ENCODE assay signal across 7 cellular contexts in genomic region chr10:5946419-5946775, GRCh38. TPM values are rescaled to one million over a fixed set of nuclear protein-coding genes. Genes with fewer than 3 reads are reported as not detected.
A peak's percentile ranks its signal among the peaks of the same experiment; 100 is the strongest.
DNase-seq lines count a peak whose midpoint lies in the region; ATAC-seq, FAIRE-seq and TF ChIP-seq lines count a peak whose summit lies in the region.
"Not testable (repeated sequence)": the region's sequence is repeated elsewhere in the genome, so short reads cannot be mapped to it uniquely, and the experiment has no call there.

No MANE protein-coding gene starts in this region.

- not testable (repeated sequence) for H3K79me2 ChIP-seq in H1 (ENCODE audit: control insufficient read depth in 1 of 2, insufficient read depth in 2 of 2, low read length in 2 of 2)

- not testable (repeated sequence) for H3K9me3 Mint-ChIP-seq in mesothelial cell of epicardium

- 94% methylated on average over 10 of the region's 10 CpGs; no CpG with 5 or more reads in 1 of the 2 experiments for WGBS in H1 (ENCODE audit: extremely low coverage in 1 of 2, insufficient coverage in 1 of 2, insufficient read length in 1 of 2, insufficient replicate concordance in 2 of 2, low coverage in 1 of 2, low lambda C conversion rate in 2 of 2, missing lambda C conversion rate in 1 of 2), 2 experiments
- 86 to 91% (median 89%) methylated on average over 10 of the region's 10 CpGs for WGBS in psoas muscle, 3 donors
- 87% methylated on average over 10 of the region's 10 CpGs for WGBS in suprapubic skin

- H3K27ac ChIP-seq in Peyer's patch (peak overlapping the region; percentile 59 to 86 (median 74)), angular gyrus (ENCODE audit: low read depth, low read length) (peak overlapping the region; percentile 51), right atrium auricular region (peak overlapping the region; percentile 85 to 87), psoas muscle (peak overlapping the region; percentile 77), suprapubic skin (peak overlapping the region; percentile 84)
- not testable (repeated sequence) for H3K27ac ChIP-seq in H1 (ENCODE audit: low read depth, low read length)

- H3K4me2 ChIP-seq in H1 (ENCODE audit: insufficient read depth in 1 of 2, low read depth in 2 of 2, low read length in 2 of 2) = not testable (repeated sequence)

- H4K20me1 ChIP-seq in H1 (replicated peaks in 1 of 2; ENCODE audit: control insufficient read depth in 1 of 2, insufficient read depth in 2 of 2, low read length in 2 of 2) = not testable (repeated sequence)

- peak overlapping the region; percentile 83 for H3K27ac Mint-ChIP-seq in mesothelial cell of epicardium

- not testable (repeated sequence) for TF ChIP-seq CTCF in Peyer's patch (IDR thresholded peaks at IDR 0.05); H1 (IDR thresholded peaks at IDR 0.05; ENCODE audit: control extremely low read depth in 1 of 3, insufficient read depth in 1 of 3, low read depth in 1 of 3, low read length in 3 of 3); right atrium auricular region (IDR thresholded peaks at IDR 0.05); mesothelial cell of epicardium (IDR thresholded peaks at IDR 0.05; ENCODE audit: unreplicated experiment); psoas muscle (IDR thresholded peaks at IDR 0.05); suprapubic skin (IDR thresholded peaks at IDR 0.05)

- not testable (repeated sequence) for H3K36me3 Mint-ChIP-seq in mesothelial cell of epicardium

- intact Hi-C loops in psoas muscle (cut with DNase I) = not testable (repeated sequence)

- H2BK20ac ChIP-seq in H1 (ENCODE audit: low read length) = 0 out of 2 replicates have a peak overlapping the region, but pooled peaks have one; percentile 34

- not testable (repeated sequence) for TF ChIP-seq EP300 in H1 (IDR thresholded peaks at IDR 0.05; ENCODE audit: borderline replicate concordance in 1 of 2, low read depth in 2 of 2, low read length in 2 of 2); suprapubic skin (IDR thresholded peaks at IDR 0.05)

- POLR2A ChIA-PET in H1 (lab: Charles Lee; ENCODE audit: partially characterized antibody) = interaction anchor here (0.6 to 1.2 kb wide), 2 partner anchors 9 to 40 kb away, joined by 3 read pairs; no protein-coding TSS in a partner anchor

- H3K23me2 ChIP-seq in H1 (ENCODE audit: low read depth, low read length) = not testable (repeated sequence)

- not testable (repeated sequence) for H3K27me3 Mint-ChIP-seq in mesothelial cell of epicardium (ENCODE audit: low read depth)

- H3K9me3 ChIP-seq in Peyer's patch; H1 (ENCODE audit: insufficient read depth in 2 of 2, low read depth in 1 of 2, low read length in 1 of 2); right atrium auricular region; psoas muscle; suprapubic skin: not testable (repeated sequence)

- not testable (repeated sequence) for TF ChIP-seq POLR2A in Peyer's patch (IDR thresholded peaks at IDR 0.05); H1 (IDR thresholded peaks at IDR 0.05; ENCODE audit: control extremely low read depth in 1 of 2, low read depth in 2 of 2, low read length in 2 of 2); suprapubic skin (IDR thresholded peaks at IDR 0.05)

- H2AK5ac ChIP-seq in H1 (ENCODE audit: low read depth, low read length) = 0 out of 2 replicates have a peak overlapping the region, but pooled peaks have one; percentile 26

- H3K4me1 ChIP-seq in Peyer's patch = peaks cover 0 to 33% (median 7%) of the 10 kb centered on the region in 4 donors
- H3K4me1 ChIP-seq in H1 (replicated peaks in 1 of 4; ENCODE audit: control insufficient read depth in 3 of 4, insufficient read depth in 4 of 4, low read length in 3 of 4) = peaks cover 0 to 14% (median 7%) of the 10 kb centered on the region in 4 experiments; a peak in 6 of 7 replicates
- H3K4me1 ChIP-seq in right atrium auricular region = peaks cover 0 to 68% of the 10 kb centered on the region in 2 donors
- H3K4me1 ChIP-seq in psoas muscle = peaks cover 31% of the 10 kb centered on the region
- peaks cover 60% of the 10 kb centered on the region for H3K4me1 ChIP-seq in suprapubic skin

- not testable (repeated sequence) for H2BK15ac ChIP-seq in H1 (ENCODE audit: low read length)

- H3K4me1 Mint-ChIP-seq in mesothelial cell of epicardium = peaks cover 24% of the 10 kb centered on the region

- H3K4me3 Mint-ChIP-seq in mesothelial cell of epicardium = not testable (repeated sequence)

- not testable (repeated sequence) for H3K23ac ChIP-seq in H1 (ENCODE audit: insufficient read length)

- H3K79me1 ChIP-seq in H1 (ENCODE audit: low read depth, low read length) = not testable (repeated sequence)

- TF ChIP-seq RAD21 in H1 (IDR thresholded peaks at IDR 0.05 in 1 of 2, conservative IDR thresholded peaks at IDR 0.05 in 1 of 2; ENCODE audit: low read depth in 2 of 2, low read length in 2 of 2) = not testable (repeated sequence)

- not testable (repeated sequence) for H3K4ac ChIP-seq in H1 (replicated peaks; ENCODE audit: insufficient read length, low read depth, low read length)

- H2BK120ac ChIP-seq in H1 (replicated peaks; ENCODE audit: low read depth, low read length) = not testable (repeated sequence)

- not testable (repeated sequence) for H4K5ac ChIP-seq in H1 (ENCODE audit: insufficient read length, low read depth, low read length)

- not testable (repeated sequence) for H3K14ac ChIP-seq in H1 (ENCODE audit: insufficient read length)

- H4K8ac ChIP-seq in H1 (ENCODE audit: extremely low read depth, insufficient read depth, low read length) = not testable (repeated sequence)

- not testable (repeated sequence) for H4K91ac ChIP-seq in H1 (replicated peaks; ENCODE audit: insufficient read length, low read length)

- H3K4me3 ChIP-seq in Peyer's patch; H1 (ENCODE audit: extremely low read depth in 1 of 4, insufficient read depth in 2 of 4, low read depth in 3 of 4, low read length in 4 of 4); right atrium auricular region; psoas muscle; suprapubic skin: not testable (repeated sequence)

- H3K36me3 ChIP-seq in Peyer's patch; H1 (ENCODE audit: control insufficient read depth in 2 of 4, insufficient read depth in 4 of 4, low read length in 3 of 4); right atrium auricular region; psoas muscle (ENCODE audit: insufficient read depth in 1 of 2, low read depth in 1 of 2); suprapubic skin: not testable (repeated sequence)

- not testable (repeated sequence) for H3K9ac ChIP-seq in H1 (replicated peaks in 1 of 4; ENCODE audit: extremely low read depth in 1 of 4, low read depth in 3 of 4, low read length in 3 of 4)

- ATAC-seq in psoas muscle = not testable (repeated sequence)

- not testable (repeated sequence) for H2BK5ac ChIP-seq in H1 (ENCODE audit: low read depth, low read length)

- CTCF ChIA-PET in H1 (lab: Charles Lee; ENCODE audit: partially characterized antibody) = interaction anchor here (0.9 to 1.9 kb wide), 2 partner anchors 17 to 140 kb away, joined by 3 to 7 read pairs; no protein-coding TSS in a partner anchor

- H2BK12ac ChIP-seq in H1 (ENCODE audit: low read depth, low read length) = 0 out of 2 replicates have a peak overlapping the region, but pooled peaks have one; percentile 43

- not testable (repeated sequence) for H3K27me3 ChIP-seq in Peyer's patch; H1 (replicated peaks in 1 of 4; ENCODE audit: control insufficient read depth in 3 of 4, extremely low read depth in 1 of 4, insufficient read depth in 3 of 4, low read length in 3 of 4); right atrium auricular region; psoas muscle (ENCODE audit: insufficient read depth in 3 of 3, low read length in 2 of 3); suprapubic skin

- H2AFZ ChIP-seq in H1 (ENCODE audit: low read length) = not testable (repeated sequence)

- not testable (repeated sequence) for DNase-seq in Peyer's patch; H1 (ENCODE audit: low read depth in 1 of 2, low spot score in 2 of 2); right atrium auricular region (ENCODE audit: low spot score); mesothelial cell of epicardium (ENCODE audit: low spot score in 2 of 2, unreplicated experiment in 2 of 2); suprapubic skin (ENCODE audit: low spot score in 2 of 2)
- DNase-seq in psoas muscle = peak in 1 of 2 donors; percentile 14

- not testable (repeated sequence) for H3K56ac ChIP-seq in H1 (replicated peaks; ENCODE audit: insufficient read length, low read depth, low read length)

- FAIRE-seq in H1 (lab: Jason Lieb, UNC) = not testable (repeated sequence)

- not testable (repeated sequence) for H3K18ac ChIP-seq in H1 (ENCODE audit: extremely low read depth, low read length)

RNA-seq across cellular contexts. Expression of gene IL15RA, which starts 30.9 kb away (rescaled TPM):
- total RNA-seq in Peyer's patch (10 to 100 TPM; 19.4 to 38.0 (median 34.9) TPM), right atrium auricular region (10 to 100 TPM in 1 of 2 donors, 1 to 10 TPM in 1; 9.6 to 30.5 TPM), mesothelial cell of epicardium (not detected in 3 replicates), psoas muscle (10 to 100 TPM in 1 of 4 donors, 1 to 10 TPM in 3; 7.9 to 10.9 (median 9.5) TPM), suprapubic skin (10 to 100 TPM; 14.1 to 26.5 (median 16.4) TPM)
- total RNA-seq in H1 (2021; fragmentation: NEBNext Ultra II Directional; extraction: Animal tissue kit (Norgen Biotek cat#: 25700)) = 0.98 and 1.3 TPM in 2 replicates
- polyA plus RNA-seq in H1 (2011; rRNA removed) (1.4 and 2.5 TPM in 2 replicates), psoas muscle (10 to 100 TPM in 2 of 3 donors, 1 to 10 TPM in 1; 8.9 to 13.1 (median 11.2) TPM)
- 1.5 TPM for polyA plus RNA-seq in H1 (2011; cell fraction: cytosol; rRNA removed)
- polyA plus RNA-seq in H1 (2011; cell fraction: nucleus; rRNA removed) = 2.1 TPM
- 0.44 to 1.1 TPM (median 0.83 TPM) in 4 replicates for polyA plus RNA-seq in H1 (2012, experiment 1 of 2)
- polyA plus RNA-seq in H1 (2012, experiment 2 of 2) = 1.2 TPM
- polyA plus RNA-seq in H1 (2013, experiment 1 of 2) = 1.1 TPM
- polyA plus RNA-seq in H1 (2013, experiment 2 of 2) = 0.81 TPM
- 0.27 and 1.7 TPM in 2 replicates for polyA minus RNA-seq in H1 (2011; rRNA and poly(A)+ RNA removed)
- not detected for polyA minus RNA-seq in H1 (2011; cell fraction: cytosol; rRNA and poly(A)+ RNA removed)
- 2.3 TPM for polyA minus RNA-seq in H1 (2011; cell fraction: nucleus; rRNA and poly(A)+ RNA removed)

RNA-seq across cellular contexts. Expression of gene FBH1, which starts 56.4 kb away (rescaled TPM):
- total RNA-seq in Peyer's patch (100 to 1,000 TPM; 101 to 169 (median 138) TPM), right atrium auricular region (10 to 100 TPM; 68.7 to 93.4 TPM), mesothelial cell of epicardium (68.0 to 76.6 TPM (median 72.6 TPM) in 3 replicates), psoas muscle (10 to 100 TPM; 32.4 to 56.7 (median 39.9) TPM), suprapubic skin (100 to 1,000 TPM in 2 of 4 donors, 10 to 100 TPM in 2; 70.9 to 131 (median 90.6) TPM)
- 49.0 and 51.8 TPM in 2 replicates for total RNA-seq in H1 (2021; fragmentation: NEBNext Ultra II Directional; extraction: Animal tissue kit (Norgen Biotek cat#: 25700))
- polyA plus RNA-seq in H1 (2011; rRNA removed) (31.1 and 42.2 TPM in 2 replicates), psoas muscle (10 to 100 TPM; 38.2 to 59.3 (median 54.4) TPM)
- 40.1 TPM for polyA plus RNA-seq in H1 (2011; cell fraction: cytosol; rRNA removed)
- 131 TPM for polyA plus RNA-seq in H1 (2011; cell fraction: nucleus; rRNA removed)
- polyA plus RNA-seq in H1 (2012, experiment 1 of 2) = 34.3 to 44.6 TPM (median 42.2 TPM) in 4 replicates
- polyA plus RNA-seq in H1 (2012, experiment 2 of 2) = 10.6 TPM
- 23.4 TPM for polyA plus RNA-seq in H1 (2013, experiment 1 of 2)
- 22.8 TPM for polyA plus RNA-seq in H1 (2013, experiment 2 of 2)
- polyA minus RNA-seq in H1 (2011; rRNA and poly(A)+ RNA removed) = 125 TPM in 2 replicates
- polyA minus RNA-seq in H1 (2011; cell fraction: cytosol; rRNA and poly(A)+ RNA removed) = 54.8 TPM
- polyA minus RNA-seq in H1 (2011; cell fraction: nucleus; rRNA and poly(A)+ RNA removed) = 104 TPM

RNA-seq across cellular contexts. Expression of gene ANKRD16, which starts 56.7 kb away (rescaled TPM):
- total RNA-seq in Peyer's patch (10 to 100 TPM in 3 of 4 donors, 1 to 10 TPM in 1; 5.3 to 15.3 (median 11.9) TPM), right atrium auricular region (1 to 10 TPM; 1.9 to 3.5 TPM), mesothelial cell of epicardium (14.6 to 15.2 TPM (median 14.7 TPM) in 3 replicates), psoas muscle (1 to 10 TPM; 2.8 to 4.6 (median 3.2) TPM), suprapubic skin (10 to 100 TPM in 2 of 4 donors, 1 to 10 TPM in 2; 6.6 to 10.8 (median 9.7) TPM)
- 7.7 and 8.2 TPM in 2 replicates for total RNA-seq in H1 (2021; fragmentation: NEBNext Ultra II Directional; extraction: Animal tissue kit (Norgen Biotek cat#: 25700))
- polyA plus RNA-seq in H1 (2011; rRNA removed) (12.7 and 14.2 TPM in 2 replicates), psoas muscle (1 to 10 TPM; 3.5 to 4.3 (median 4.0) TPM)
- 12.0 TPM for polyA plus RNA-seq in H1 (2011; cell fraction: cytosol; rRNA removed)
- polyA plus RNA-seq in H1 (2011; cell fraction: nucleus; rRNA removed) = 29.1 TPM
- polyA plus RNA-seq in H1 (2012, experiment 1 of 2) = 4.8 to 9.1 TPM (median 8.1 TPM) in 4 replicates
- polyA plus RNA-seq in H1 (2012, experiment 2 of 2) = 4.8 TPM
- polyA plus RNA-seq in H1 (2013, experiment 1 of 2) = 5.5 TPM
- 5.1 TPM for polyA plus RNA-seq in H1 (2013, experiment 2 of 2)
- 19.9 and 35.7 TPM in 2 replicates for polyA minus RNA-seq in H1 (2011; rRNA and poly(A)+ RNA removed)
- polyA minus RNA-seq in H1 (2011; cell fraction: cytosol; rRNA and poly(A)+ RNA removed) = 10.9 TPM
- 28.6 TPM for polyA minus RNA-seq in H1 (2011; cell fraction: nucleus; rRNA and poly(A)+ RNA removed)
